Comparison of ENCODE assay signal across 8 cellular contexts in the genomic region with DNA sequence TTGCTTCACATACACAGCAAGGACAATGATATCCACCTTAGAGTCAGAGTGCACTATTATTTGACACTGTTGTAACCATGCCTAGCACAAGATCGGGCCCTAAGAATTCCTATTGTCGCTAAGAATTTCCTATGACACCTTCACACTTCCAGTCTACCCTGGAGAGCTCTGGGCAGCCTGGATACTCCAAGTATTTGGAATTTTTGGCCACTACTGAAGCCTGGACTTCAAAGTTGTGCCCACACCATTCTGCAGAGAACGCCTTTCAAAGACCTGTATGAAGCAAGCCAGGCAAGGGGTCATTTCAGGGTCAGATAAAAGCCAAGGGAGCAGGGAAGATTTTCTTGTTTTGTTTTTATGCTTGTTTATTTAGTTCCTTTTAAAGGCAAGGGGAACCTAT.
"Had no signal": no experiment of that assay in that cellular context is flagged by ENCODE, and none has a peak within 500 bp of the region (broad histone marks: within the 10 kb centered on the region; RNA-seq: fewer than 3 reads in every experiment).

No MANE protein-coding gene starts in this region.

- H2AFZ ChIP-seq: GM23248 had no signal

- DNase-seq: GM23248, GOT3, H9, HCEC 1CT, IMR-90 had no signal

- H3K27ac ChIP-seq: GM23248 had no signal

- H3K4me3 Mint-ChIP-seq: H9 had no signal

- H3K27ac Mint-ChIP-seq: H9 had no signal

- H3K9ac ChIP-seq: GM23248 had no signal

- H3K4me3 ChIP-seq: GM23248, K562 had no signal

- FAIRE-seq: H54, HTR-8/SVneo, K562 had no signal

- H3K9me3 Mint-ChIP-seq: H9 had no signal

- ATAC-seq: K562 had no signal
